Comparison of ENCODE assay signal across 1 cellular context in the genomic region with DNA sequence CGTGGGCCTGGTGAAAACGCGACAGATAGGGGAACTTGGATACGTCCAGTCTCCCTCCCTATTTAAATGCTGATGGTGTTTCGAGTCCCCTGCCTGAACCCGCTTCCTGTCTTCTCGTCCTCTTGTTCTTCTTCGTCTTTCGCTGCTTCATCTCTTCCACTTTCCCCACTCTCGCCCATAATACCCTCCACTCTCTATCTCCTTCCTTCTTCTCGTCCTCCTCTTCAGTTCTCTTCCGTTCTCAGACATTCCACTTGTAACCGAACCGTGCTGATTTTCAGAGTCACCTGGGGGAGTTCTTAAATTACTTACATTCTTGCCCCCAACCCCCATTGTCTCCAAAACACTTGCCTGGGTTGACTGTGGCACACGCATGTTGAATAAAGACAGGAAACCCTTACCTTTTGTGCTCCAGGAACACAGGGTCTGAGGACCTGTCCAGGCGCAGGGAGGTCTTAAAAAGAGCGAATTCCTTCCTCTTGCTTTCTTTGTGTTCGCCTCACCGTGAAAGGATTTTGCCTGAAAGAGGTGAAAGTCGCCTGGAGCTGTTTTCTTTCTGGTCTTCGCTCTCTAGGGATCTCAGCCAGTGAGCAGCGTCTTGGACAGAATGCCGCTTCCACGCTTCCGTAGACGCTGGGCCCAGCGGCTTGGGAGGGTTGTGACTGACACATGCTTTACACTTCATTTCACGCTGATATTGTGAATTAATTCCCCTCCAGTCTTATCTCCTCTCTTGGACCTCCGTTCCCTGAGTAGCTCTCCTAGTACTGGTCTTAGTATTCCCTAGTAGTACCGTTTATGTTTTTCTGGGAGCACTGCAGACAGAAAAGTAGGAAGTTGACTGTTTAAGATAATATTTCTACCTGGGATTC.
TF ChIP-seq lines count a peak whose summit lies in the region.

No MANE protein-coding gene starts in this region.

TF ChIP-seq in K562, 482 proteins besides CTCF, POLR2A, EP300 and RAD21 (continued from another document):
- TF ChIP-seq, protein P1, sequence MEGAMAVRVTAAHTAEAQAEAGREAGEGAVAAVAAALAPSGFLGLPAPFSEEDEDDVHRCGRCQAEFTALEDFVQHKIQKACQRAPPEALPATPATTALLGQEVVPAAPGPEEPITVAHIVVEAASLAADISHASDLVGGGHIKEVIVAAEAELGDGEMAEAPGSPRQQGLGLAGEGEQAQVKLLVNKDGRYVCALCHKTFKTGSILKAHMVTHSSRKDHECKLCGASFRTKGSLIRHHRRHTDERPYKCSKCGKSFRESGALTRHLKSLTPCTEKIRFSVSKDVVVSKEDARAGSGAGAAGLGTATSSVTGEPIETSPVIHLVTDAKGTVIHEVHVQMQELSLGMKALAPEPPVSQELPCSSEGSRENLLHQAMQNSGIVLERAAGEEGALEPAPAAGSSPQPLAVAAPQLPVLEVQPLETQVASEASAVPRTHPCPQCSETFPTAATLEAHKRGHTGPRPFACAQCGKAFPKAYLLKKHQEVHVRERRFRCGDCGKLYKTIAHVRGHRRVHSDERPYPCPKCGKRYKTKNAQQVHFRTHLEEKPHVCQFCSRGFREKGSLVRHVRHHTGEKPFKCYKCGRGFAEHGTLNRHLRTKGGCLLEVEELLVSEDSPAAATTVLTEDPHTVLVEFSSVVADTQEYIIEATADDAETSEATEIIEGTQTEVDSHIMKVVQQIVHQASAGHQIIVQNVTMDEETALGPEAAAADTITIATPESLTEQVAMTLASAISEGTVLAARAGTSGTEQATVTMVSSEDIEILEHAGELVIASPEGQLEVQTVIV (CRISPR knock-in tag; IDR thresholded peaks at IDR 0.05; ENCODE audit: borderline replicate concordance) = no peak
- TF ChIP-seq ZFPM2 (CRISPR knock-in tag; IDR thresholded peaks at IDR 0.05) = no peak
- no peak for TF ChIP-seq ZSCAN32 (CRISPR knock-in tag; IDR thresholded peaks at IDR 0.05)
- no peak for TF ChIP-seq NCOA6 (IDR thresholded peaks at IDR 0.05)
- TF ChIP-seq, protein P2, sequence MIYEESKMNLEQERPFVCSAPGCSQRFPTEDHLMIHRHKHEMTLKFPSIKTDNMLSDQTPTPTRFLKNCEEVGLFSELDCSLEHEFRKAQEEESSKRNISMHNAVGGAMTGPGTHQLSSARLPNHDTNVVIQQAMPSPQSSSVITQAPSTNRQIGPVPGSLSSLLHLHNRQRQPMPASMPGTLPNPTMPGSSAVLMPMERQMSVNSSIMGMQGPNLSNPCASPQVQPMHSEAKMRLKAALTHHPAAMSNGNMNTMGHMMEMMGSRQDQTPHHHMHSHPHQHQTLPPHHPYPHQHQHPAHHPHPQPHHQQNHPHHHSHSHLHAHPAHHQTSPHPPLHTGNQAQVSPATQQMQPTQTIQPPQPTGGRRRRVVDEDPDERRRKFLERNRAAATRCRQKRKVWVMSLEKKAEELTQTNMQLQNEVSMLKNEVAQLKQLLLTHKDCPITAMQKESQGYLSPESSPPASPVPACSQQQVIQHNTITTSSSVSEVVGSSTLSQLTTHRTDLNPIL (CRISPR knock-in tag; IDR thresholded peaks at IDR 0.05) = no peak
- TF ChIP-seq TCF3 (CRISPR knock-in tag; IDR thresholded peaks at IDR 0.05) = no peak
- TF ChIP-seq PTRF (tag; IDR thresholded peaks at IDR 0.05) = no peak
- 0 out of 2 replicates have a peak, but pooled peaks have one; percentile 51 for TF ChIP-seq GATAD2A (IDR thresholded peaks at IDR 0.05)
- TF ChIP-seq SPI1 (IDR thresholded peaks at IDR 0.05; ENCODE audit: borderline replicate concordance, low read depth, low read length) = no peak
- TF ChIP-seq, protein P3, sequence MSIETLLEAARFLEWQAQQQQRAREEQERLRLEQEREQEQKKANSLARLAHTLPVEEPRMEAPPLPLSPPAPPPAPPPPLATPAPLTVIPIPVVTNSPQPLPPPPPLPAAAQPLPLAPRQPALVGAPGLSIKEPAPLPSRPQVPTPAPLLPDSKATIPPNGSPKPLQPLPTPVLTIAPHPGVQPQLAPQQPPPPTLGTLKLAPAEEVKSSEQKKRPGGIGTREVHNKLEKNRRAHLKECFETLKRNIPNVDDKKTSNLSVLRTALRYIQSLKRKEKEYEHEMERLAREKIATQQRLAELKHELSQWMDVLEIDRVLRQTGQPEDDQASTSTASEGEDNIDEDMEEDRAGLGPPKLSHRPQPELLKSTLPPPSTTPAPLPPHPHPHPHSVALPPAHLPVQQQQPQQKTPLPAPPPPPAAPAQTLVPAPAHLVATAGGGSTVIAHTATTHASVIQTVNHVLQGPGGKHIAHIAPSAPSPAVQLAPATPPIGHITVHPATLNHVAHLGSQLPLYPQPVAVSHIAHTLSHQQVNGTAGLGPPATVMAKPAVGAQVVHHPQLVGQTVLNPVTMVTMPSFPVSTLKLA (conservative IDR thresholded peaks at IDR 0.05) = no peak
- TF ChIP-seq, protein P4, sequence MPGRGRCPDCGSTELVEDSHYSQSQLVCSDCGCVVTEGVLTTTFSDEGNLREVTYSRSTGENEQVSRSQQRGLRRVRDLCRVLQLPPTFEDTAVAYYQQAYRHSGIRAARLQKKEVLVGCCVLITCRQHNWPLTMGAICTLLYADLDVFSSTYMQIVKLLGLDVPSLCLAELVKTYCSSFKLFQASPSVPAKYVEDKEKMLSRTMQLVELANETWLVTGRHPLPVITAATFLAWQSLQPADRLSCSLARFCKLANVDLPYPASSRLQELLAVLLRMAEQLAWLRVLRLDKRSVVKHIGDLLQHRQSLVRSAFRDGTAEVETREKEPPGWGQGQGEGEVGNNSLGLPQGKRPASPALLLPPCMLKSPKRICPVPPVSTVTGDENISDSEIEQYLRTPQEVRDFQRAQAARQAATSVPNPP (IDR thresholded peaks at IDR 0.05; ENCODE audit: borderline replicate concordance, insufficient read depth, insufficient read length) = no peak
- TF ChIP-seq, protein P5, sequence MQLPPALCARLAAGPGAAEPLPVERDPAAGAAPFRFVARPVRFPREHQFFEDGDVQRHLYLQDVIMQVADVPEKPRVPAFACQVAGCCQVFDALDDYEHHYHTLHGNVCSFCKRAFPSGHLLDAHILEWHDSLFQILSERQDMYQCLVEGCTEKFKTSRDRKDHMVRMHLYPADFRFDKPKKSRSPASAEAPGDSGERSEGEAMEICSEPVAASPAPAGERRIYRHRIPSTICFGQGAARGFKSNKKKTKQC (CRISPR knock-in tag; IDR thresholded peaks at IDR 0.05) = peak; percentile 98
- TF ChIP-seq ZNF24 (IDR thresholded peaks at IDR 0.05) = peak; percentile 37; the same call in 1 of the 2 replicates
- TF ChIP-seq MTA1 (IDR thresholded peaks at IDR 0.05; ENCODE audit: borderline replicate concordance) = peak; percentile 57; the same call in 1 of the 2 replicates
- no peak; the same call in 1 of the 2 replicates for TF ChIP-seq PHB (CRISPR knock-in tag; IDR thresholded peaks at IDR 0.05)
- TF ChIP-seq GABPB2 (CRISPR knock-in tag; conservative IDR thresholded peaks at IDR 0.05) = no peak
- TF ChIP-seq ZNF717 (CRISPR knock-in tag; IDR thresholded peaks at IDR 0.05) = no peak
- TF ChIP-seq, protein P6, sequence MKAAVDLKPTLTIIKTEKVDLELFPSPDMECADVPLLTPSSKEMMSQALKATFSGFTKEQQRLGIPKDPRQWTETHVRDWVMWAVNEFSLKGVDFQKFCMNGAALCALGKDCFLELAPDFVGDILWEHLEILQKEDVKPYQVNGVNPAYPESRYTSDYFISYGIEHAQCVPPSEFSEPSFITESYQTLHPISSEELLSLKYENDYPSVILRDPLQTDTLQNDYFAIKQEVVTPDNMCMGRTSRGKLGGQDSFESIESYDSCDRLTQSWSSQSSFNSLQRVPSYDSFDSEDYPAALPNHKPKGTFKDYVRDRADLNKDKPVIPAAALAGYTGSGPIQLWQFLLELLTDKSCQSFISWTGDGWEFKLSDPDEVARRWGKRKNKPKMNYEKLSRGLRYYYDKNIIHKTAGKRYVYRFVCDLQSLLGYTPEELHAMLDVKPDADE (conservative IDR thresholded peaks at IDR 0.05; ENCODE audit: control insufficient read depth, low read depth, low read length) = no peak
- no peak for TF ChIP-seq RBM39 (optimal IDR thresholded peaks at IDR 0.05; ENCODE audit: low read depth, low read length)
- TF ChIP-seq ZNF668 (CRISPR knock-in tag; IDR thresholded peaks at IDR 0.05) = no peak
- no peak for TF ChIP-seq ZNF75A (CRISPR knock-in tag; IDR thresholded peaks at IDR 0.05)
- no peak for TF ChIP-seq RFX1 (IDR thresholded peaks at IDR 0.05)
- TF ChIP-seq U2AF1 (optimal IDR thresholded peaks at IDR 0.05; ENCODE audit: low read depth, low read length) = no peak
- TF ChIP-seq FOXK2 (conservative IDR thresholded peaks at IDR 0.05 in 1 of 2, IDR thresholded peaks at IDR 0.05 in 1 of 2; ENCODE audit: low read depth in 2 of 2) = 0 out of 4 replicates have a peak, but pooled peaks of 1 of the 2 experiments have one; percentile 11
- TF ChIP-seq KDM5B (IDR thresholded peaks at IDR 0.05; ENCODE audit: insufficient replicate concordance, low read depth, low read length) = no peak
- TF ChIP-seq, protein P7, sequence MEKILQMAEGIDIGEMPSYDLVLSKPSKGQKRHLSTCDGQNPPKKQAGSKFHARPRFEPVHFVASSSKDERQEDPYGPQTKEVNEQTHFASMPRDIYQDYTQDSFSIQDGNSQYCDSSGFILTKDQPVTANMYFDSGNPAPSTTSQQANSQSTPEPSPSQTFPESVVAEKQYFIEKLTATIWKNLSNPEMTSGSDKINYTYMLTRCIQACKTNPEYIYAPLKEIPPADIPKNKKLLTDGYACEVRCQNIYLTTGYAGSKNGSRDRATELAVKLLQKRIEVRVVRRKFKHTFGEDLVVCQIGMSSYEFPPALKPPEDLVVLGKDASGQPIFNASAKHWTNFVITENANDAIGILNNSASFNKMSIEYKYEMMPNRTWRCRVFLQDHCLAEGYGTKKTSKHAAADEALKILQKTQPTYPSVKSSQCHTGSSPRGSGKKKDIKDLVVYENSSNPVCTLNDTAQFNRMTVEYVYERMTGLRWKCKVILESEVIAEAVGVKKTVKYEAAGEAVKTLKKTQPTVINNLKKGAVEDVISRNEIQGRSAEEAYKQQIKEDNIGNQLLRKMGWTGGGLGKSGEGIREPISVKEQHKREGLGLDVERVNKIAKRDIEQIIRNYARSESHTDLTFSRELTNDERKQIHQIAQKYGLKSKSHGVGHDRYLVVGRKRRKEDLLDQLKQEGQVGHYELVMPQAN (IDR thresholded peaks at IDR 0.05; ENCODE audit: borderline replicate concordance) = no peak
- TF ChIP-seq PCBP2 (IDR thresholded peaks at IDR 0.05; ENCODE audit: low read depth, low read length, poor library complexity, severe bottlenecking) = no peak
- TF ChIP-seq, protein P8, sequence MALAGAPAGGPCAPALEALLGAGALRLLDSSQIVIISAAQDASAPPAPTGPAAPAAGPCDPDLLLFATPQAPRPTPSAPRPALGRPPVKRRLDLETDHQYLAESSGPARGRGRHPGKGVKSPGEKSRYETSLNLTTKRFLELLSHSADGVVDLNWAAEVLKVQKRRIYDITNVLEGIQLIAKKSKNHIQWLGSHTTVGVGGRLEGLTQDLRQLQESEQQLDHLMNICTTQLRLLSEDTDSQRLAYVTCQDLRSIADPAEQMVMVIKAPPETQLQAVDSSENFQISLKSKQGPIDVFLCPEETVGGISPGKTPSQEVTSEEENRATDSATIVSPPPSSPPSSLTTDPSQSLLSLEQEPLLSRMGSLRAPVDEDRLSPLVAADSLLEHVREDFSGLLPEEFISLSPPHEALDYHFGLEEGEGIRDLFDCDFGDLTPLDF (CRISPR knock-in tag; IDR thresholded peaks at IDR 0.05) = peak; percentile 50; the same call in 1 of the 2 replicates
- TF ChIP-seq NRF1 (conservative IDR thresholded peaks at IDR 0.05 in 1 of 2, IDR thresholded peaks at IDR 0.05 in 1 of 2) = peak in 1 of 2 experiments; percentile 38; a peak in 3 of 4 replicates
- TF ChIP-seq ETV6 (IDR thresholded peaks at IDR 0.05; ENCODE audit: borderline replicate concordance in 1 of 2, low read depth in 2 of 2, low read length in 1 of 2) = no peak
- TF ChIP-seq ETV6 (CRISPR knock-in tag; IDR thresholded peaks at IDR 0.05; ENCODE audit: borderline replicate concordance) = no peak; the same call in 1 of the 2 replicates
- peak; percentile 27; the same call in 1 of the 2 replicates for TF ChIP-seq GTF2A2 (tag; IDR thresholded peaks at IDR 0.05)
- no peak for TF ChIP-seq ZNF583 (CRISPR knock-in tag; IDR thresholded peaks at IDR 0.05)
TF ChIP-seq in K562: peak in this region for 136.
